9 cellular contexts compared by ENCODE assay signal in the genomic region with DNA sequence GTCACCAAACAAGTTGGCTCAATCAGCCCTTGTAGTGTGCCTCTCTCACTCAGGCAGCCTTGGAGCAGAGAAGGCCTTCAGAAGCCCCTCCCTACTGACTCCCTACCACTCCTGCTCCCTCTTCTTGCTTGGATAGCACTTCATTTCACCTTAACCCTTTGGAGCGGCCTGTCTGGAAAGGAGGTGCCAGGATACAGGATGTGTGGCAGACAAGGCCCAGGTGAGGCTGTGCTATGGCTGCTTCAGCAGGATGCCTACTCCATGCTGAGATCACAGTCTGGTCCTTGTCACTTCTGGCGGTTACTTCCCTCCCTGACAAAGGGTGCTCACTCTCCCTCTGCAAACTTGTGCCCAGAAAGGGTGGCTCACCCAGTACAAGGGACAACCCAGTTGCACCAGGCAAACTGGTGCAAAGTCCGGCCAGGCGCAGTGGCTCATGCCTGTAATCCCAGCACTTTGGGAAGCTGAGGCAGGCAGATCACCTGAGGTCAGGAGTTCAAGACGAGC. TPM values are rescaled to one million over a fixed set of nuclear protein-coding genes. Genes with fewer than 3 reads are reported as not detected.
DNase-seq lines count a peak whose midpoint lies in the region; ATAC-seq and TF ChIP-seq lines count a peak whose summit lies in the region.
"Had no signal": no experiment of that assay in that cellular context is flagged by ENCODE, and none has a peak within 500 bp of the region (broad histone marks: within the 10 kb centered on the region; RNA-seq: fewer than 3 reads in every experiment).

No MANE protein-coding gene starts in this region.

- H3K4me3 ChIP-seq in left lung = peak overlapping the region; percentile 60 to 64
- H3K4me3 ChIP-seq in subcutaneous abdominal adipose tissue (ENCODE audit: low read depth in 1 of 5, low read length in 5 of 5) = peak overlapping the region in 3 of 5 donors; percentile 29 to 82 (median 43)

- ATAC-seq in left lung = peak; percentile 66
- ATAC-seq in activated CD4-positive, CD25-positive, alpha-beta regulatory T cell treated with anti-CD3 and anti-CD28 coated beads, Interleukin-2, amount 50 U/mL, for 24 hours = no peak

- no peaks in the 10 kb centered on the region for H3K36me3 Mint-ChIP-seq in T-helper 2 cell treated with Interferon-gamma antibody and Interleukin-4, amounts not matched to agents 5 μg/mL and 100 μg/mL, for 36 hours (ENCODE audit: low read depth)
- H3K36me3 Mint-ChIP-seq in activated T-helper 2 cell treated with anti-CD3 and anti-CD28 coated beads, Interferon-gamma antibody, Interleukin-2, Interleukin-4, amounts not matched to agents 10 μg/mL and 5 μg/mL and 100 μg/mL, durations not matched to agents 14 hours and 24 hours and 36 hours (ENCODE audit: low read depth) = no peaks in the 10 kb centered on the region

- H3K27me3 ChIP-seq in left lung (no peaks in the 10 kb centered on the region), subcutaneous abdominal adipose tissue (ENCODE audit: control insufficient read depth in 5 of 5, insufficient read depth in 4 of 5, low read length in 5 of 5) (no peaks in the 10 kb centered on the region)

- H3K27ac ChIP-seq in left lung = peak overlapping the region in 1 of 2 donors; percentile 87
- H3K27ac ChIP-seq in subcutaneous abdominal adipose tissue (ENCODE audit: low read depth, low read length) = no peak overlapping the region

- H3K9me3 Mint-ChIP-seq in T-helper 2 cell treated with Interferon-gamma antibody and Interleukin-4, amounts not matched to agents 5 μg/mL and 100 μg/mL, for 36 hours = no peaks in the 10 kb centered on the region
- no peaks in the 10 kb centered on the region for H3K9me3 Mint-ChIP-seq in activated T-helper 2 cell treated with anti-CD3 and anti-CD28 coated beads, Interferon-gamma antibody, Interleukin-2, Interleukin-4, amounts not matched to agents 10 μg/mL and 5 μg/mL and 100 μg/mL, durations not matched to agents 14 hours and 24 hours and 36 hours

- no peaks in the 10 kb centered on the region for H3K27me3 Mint-ChIP-seq in T-helper 2 cell treated with Interferon-gamma antibody and Interleukin-4, amounts not matched to agents 5 μg/mL and 100 μg/mL, for 36 hours (ENCODE audit: low read depth)
- H3K27me3 Mint-ChIP-seq in activated T-helper 2 cell treated with anti-CD3 and anti-CD28 coated beads, Interferon-gamma antibody, Interleukin-2, Interleukin-4, amounts not matched to agents 10 μg/mL and 5 μg/mL and 100 μg/mL, durations not matched to agents 14 hours and 24 hours and 36 hours (ENCODE audit: low read depth) = no peaks in the 10 kb centered on the region

- no peaks in the 10 kb centered on the region for H3K36me3 ChIP-seq in left lung
- H3K36me3 ChIP-seq in subcutaneous abdominal adipose tissue (ENCODE audit: control insufficient read depth in 5 of 5, insufficient read depth in 5 of 5, low read length in 5 of 5) = no peaks in the 10 kb centered on the region

- no peak for DNase-seq in T-helper 2 cell treated with Interferon-gamma antibody and Interleukin-4, amounts not matched to agents 5 μg/mL and 100 μg/mL, for 36 hours (ENCODE audit: low spot score)
- DNase-seq in T-helper 2 cell (no peak), left lung (peak in 1 of 2 donors; percentile 51), SW480 (ENCODE audit: low spot score) (no peak)
- DNase-seq in activated T-helper 2 cell treated with anti-CD3 and anti-CD28 coated beads, Interferon-gamma antibody, Interleukin-2, Interleukin-4, amounts not matched to agents 10 μg/mL and 5 μg/mL and 100 μg/mL, durations not matched to agents 14 hours and 24 hours and 36 hours (ENCODE audit: low spot score) = no peak
- no peak for DNase-seq in activated CD4-positive, alpha-beta T cell treated with anti-CD3 and anti-CD28 coated beads, Interleukin-2, amount 50 U/mL, for 1 hour

- TF ChIP-seq CTCF in left lung (IDR thresholded peaks at IDR 0.05) = no peak

- H3K9me3 ChIP-seq in left lung = no peaks in the 10 kb centered on the region
- no peaks in the 10 kb centered on the region for H3K9me3 ChIP-seq in subcutaneous abdominal adipose tissue (ENCODE audit: control insufficient read depth in 5 of 5, low read length in 5 of 5)

- no peak overlapping the region for H3K27ac Mint-ChIP-seq in T-helper 2 cell treated with Interferon-gamma antibody and Interleukin-4, amounts not matched to agents 5 μg/mL and 100 μg/mL, for 36 hours
- H3K27ac Mint-ChIP-seq in activated T-helper 2 cell treated with anti-CD3 and anti-CD28 coated beads, Interferon-gamma antibody, Interleukin-2, Interleukin-4, amounts not matched to agents 10 μg/mL and 5 μg/mL and 100 μg/mL, durations not matched to agents 14 hours and 24 hours and 36 hours = no peak overlapping the region

- peaks cover 18% of the 10 kb centered on the region for H3K4me1 Mint-ChIP-seq in T-helper 2 cell treated with Interferon-gamma antibody and Interleukin-4, amounts not matched to agents 5 μg/mL and 100 μg/mL, for 36 hours (ENCODE audit: low read depth)
- peaks cover 16% of the 10 kb centered on the region for H3K4me1 Mint-ChIP-seq in activated T-helper 2 cell treated with anti-CD3 and anti-CD28 coated beads, Interferon-gamma antibody, Interleukin-2, Interleukin-4, amounts not matched to agents 10 μg/mL and 5 μg/mL and 100 μg/mL, durations not matched to agents 14 hours and 24 hours and 36 hours (ENCODE audit: low read depth)

- intact Hi-C loops in activated T-helper 2 cell treated with anti-CD3 and anti-CD28 coated beads, Interferon-gamma antibody, Interleukin-2, Interleukin-4, amounts not matched to agents 10 μg/mL and 5 μg/mL and 100 μg/mL, durations not matched to agents 14 hours and 24 hours and 36 hours (cut with micrococcal nuclease) = loop anchor here (1.0 kb wide), 1 partner anchor 12 kb away; a partner anchor contains a TSS
- intact Hi-C loops in left lung (cut with DNase I) = no loop called here

- peaks cover 8 to 14% of the 10 kb centered on the region in 2 donors for H3K4me1 ChIP-seq in left lung
- H3K4me1 ChIP-seq in subcutaneous abdominal adipose tissue (ENCODE audit: control insufficient read depth in 5 of 5, insufficient read depth in 5 of 5, low read length in 5 of 5) = peaks cover 3 to 38% (median 31%) of the 10 kb centered on the region in 5 donors

- H3K9ac ChIP-seq in subcutaneous abdominal adipose tissue (ENCODE audit: low read length in 5 of 5) = peak overlapping the region in 1 of 5 donors; percentile 80

- H3K4me3 Mint-ChIP-seq in T-helper 2 cell treated with Interferon-gamma antibody and Interleukin-4, amounts not matched to agents 5 μg/mL and 100 μg/mL, for 36 hours = peak overlapping the region; percentile 86
- H3K4me3 Mint-ChIP-seq in activated T-helper 2 cell treated with anti-CD3 and anti-CD28 coated beads, Interferon-gamma antibody, Interleukin-2, Interleukin-4, amounts not matched to agents 10 μg/mL and 5 μg/mL and 100 μg/mL, durations not matched to agents 14 hours and 24 hours and 36 hours (ENCODE audit: low read depth) = peak overlapping the region; percentile 90

RNA-seq across cellular contexts. Expression of a gene that starts 1.0 kb away (rescaled TPM):
- 15.1 and 15.7 TPM in 2 replicates for total RNA-seq in activated T-helper 2 cell treated with anti-CD3 and anti-CD28 coated beads, Interferon-gamma antibody, Interleukin-2, Interleukin-4, amounts not matched to agents 10 μg/mL and 5 μg/mL and 100 μg/mL, durations not matched to agents 14 hours and 24 hours and 36 hours
- 10 to 100 TPM; 13.9 to 15.6 TPM for total RNA-seq in left lung

RNA-seq across cellular contexts. Expression of a gene that starts 11.4 kb away (rescaled TPM):
- 99.2 and 104 TPM in 2 replicates for total RNA-seq in activated T-helper 2 cell treated with anti-CD3 and anti-CD28 coated beads, Interferon-gamma antibody, Interleukin-2, Interleukin-4, amounts not matched to agents 10 μg/mL and 5 μg/mL and 100 μg/mL, durations not matched to agents 14 hours and 24 hours and 36 hours
- total RNA-seq in left lung = 10 to 100 TPM; 59.6 to 86.3 TPM

RNA-seq across cellular contexts. Expression of a gene that starts 24.9 kb away (rescaled TPM):
- 1.2 and 1.3 TPM in 2 replicates for total RNA-seq in activated T-helper 2 cell treated with anti-CD3 and anti-CD28 coated beads, Interferon-gamma antibody, Interleukin-2, Interleukin-4, amounts not matched to agents 10 μg/mL and 5 μg/mL and 100 μg/mL, durations not matched to agents 14 hours and 24 hours and 36 hours
- 10 to 100 TPM; 51.1 to 54.7 TPM for total RNA-seq in left lung

RNA-seq across cellular contexts. Expression of a gene that starts 58.9 kb away (rescaled TPM):
- 0.39 and 0.46 TPM in 2 replicates for total RNA-seq in activated T-helper 2 cell treated with anti-CD3 and anti-CD28 coated beads, Interferon-gamma antibody, Interleukin-2, Interleukin-4, amounts not matched to agents 10 μg/mL and 5 μg/mL and 100 μg/mL, durations not matched to agents 14 hours and 24 hours and 36 hours
- total RNA-seq in left lung = not detected
- total RNA-seq: HT-29 had no signal

Comparison
In these comparisons a context has a peak if more than half of its experiments do, and no peak if none do; other contexts are left out.
1. RNA of a gene that starts 24.9 kb away (total RNA-seq): 51.1 to 54.7 TPM in left lung; 1.2 to 1.3 TPM in activated T-helper 2 cell treated with anti-CD3 and anti-CD28 coated beads, Interferon-gamma antibody, Interleukin-2, Interleukin-4, amounts not matched to agents 10 μg/mL and 5 μg/mL and 100 μg/mL, durations not matched to agents 14 hours and 24 hours and 36 hours; every median in the first group is over 10 times any median in the second.